Comparison of ENCODE assay signal across 13 cellular contexts in genomic region chr19:47583161-47583560, GRCh38. TPM values are rescaled to one million over a fixed set of nuclear protein-coding genes. Genes with fewer than 3 reads are reported as not detected.
DNase-seq lines count a peak whose midpoint lies in the region; ATAC-seq, FAIRE-seq and TF ChIP-seq lines count a peak whose summit lies in the region.
"Not testable (repeated sequence)": the region's sequence is repeated elsewhere in the genome, so short reads cannot be mapped to it uniquely, and the experiment has no call there.
"Had no signal": no experiment of that assay in that cellular context is flagged by ENCODE, and none has a peak within 500 bp of the region (broad histone marks: within the 10 kb centered on the region; RNA-seq: fewer than 3 reads in every experiment).

No MANE protein-coding gene starts in this region.

- DNase-seq in CD4-positive, CD25-positive, alpha-beta regulatory T cell; RWPE2 (ENCODE audit: low spot score); activated CD4-positive, alpha-beta T cell treated with anti-CD3 and anti-CD28 coated beads, Interleukin-2, amount 10 ng/mL, durations not matched to agents 7 days and 5 days; adrenal gland; keratinocyte (ENCODE audit: low read depth, low spot score); smooth muscle cell (lab: John Stamatoyannopoulos, UW; ENCODE audit: unreplicated experiment): not testable (repeated sequence)
- DNase-seq in epithelial cell of esophagus (ENCODE audit: low read depth): peak; percentile 90

- dilution Hi-C loops in keratinocyte (cut with MboI; ENCODE audit: extremely low pct_ligation_motif_present, low sequenced_read_pairs): not testable (repeated sequence)

- H3F3A ChIP-seq in smooth muscle cell (ENCODE audit: low read depth): not testable (repeated sequence)

- not testable (repeated sequence) for H2AFZ ChIP-seq in keratinocyte (ENCODE audit: control insufficient read depth, low read length); smooth muscle cell (ENCODE audit: low read depth)

- TF ChIP-seq POLR2A in adrenal gland (IDR thresholded peaks at IDR 0.05): not testable (repeated sequence)

- CTCF ChIA-PET in HEK293 (lab: Yijun Ruan, JAX): interaction anchor here (0.6 to 1.1 kb wide), 3 partner anchors 68 to 108 kb away, joined by 3 to 5 read pairs (median 4); partner anchors contain the start of gene NAPA
- CTCF ChIA-PET in activated CD4-positive, alpha-beta T cell treated with anti-CD3 and anti-CD28 coated beads, Interleukin-2, amount 10 ng/mL, durations not matched to agents 7 days and 5 days (lab: Charles Lee): interaction anchor here (0.6 to 2.1 kb wide), 4 partner anchors 9 to 501 kb away, joined by 3 to 4 read pairs (median 4); partner anchors contain the start of gene NAPA

- not testable (repeated sequence) for H4K20me1 ChIP-seq in keratinocyte (ENCODE audit: control insufficient read depth, extremely low read depth, insufficient read depth, low read length); smooth muscle cell (ENCODE audit: low read depth)

- H3K9me3 ChIP-seq in CD4-positive, CD25-positive, alpha-beta regulatory T cell (ENCODE audit: control insufficient read depth in 2 of 2, low read length in 2 of 2); HEK293 (ENCODE audit: control insufficient read depth, insufficient read depth, low read depth, low read length); RWPE2 (ENCODE audit: severe bottlenecking); adrenal gland (replicated peaks in 1 of 3); keratinocyte (ENCODE audit: control insufficient read depth, low read depth, low read length); smooth muscle cell (replicated peaks; ENCODE audit: low read depth): not testable (repeated sequence)

- peak; percentile 55 for FAIRE-seq in keratinocyte (lab: Jason Lieb, UNC)

- peak overlapping the region in 2 of 3 donors; percentile 59 to 63 for H3K27ac Mint-ChIP-seq in CD4-positive, CD25-positive, alpha-beta regulatory T cell
- peak overlapping the region; percentile 50 for H3K27ac Mint-ChIP-seq in activated CD4-positive, alpha-beta T cell treated with anti-CD3 and anti-CD28 coated beads, Interleukin-2, amount 10 ng/mL, durations not matched to agents 7 days and 5 days

- H3K27me3 Mint-ChIP-seq in CD4-positive, CD25-positive, alpha-beta regulatory T cell; activated CD4-positive, alpha-beta T cell treated with anti-CD3 and anti-CD28 coated beads, Interleukin-2, amount 10 ng/mL, durations not matched to agents 7 days and 5 days: not testable (repeated sequence)

- H3K27ac ChIP-seq in CD4-positive, CD25-positive, alpha-beta regulatory T cell (ENCODE audit: insufficient read depth, low read length, poor library complexity, severe bottlenecking); HEK293 (ENCODE audit: extremely low read depth, low read depth, low read length); keratinocyte (ENCODE audit: control insufficient read depth, insufficient read depth, low read length): not testable (repeated sequence)
- H3K27ac ChIP-seq in RWPE2 (ENCODE audit: poor library complexity, severe bottlenecking) (peak overlapping the region; percentile 14), adrenal gland (peak overlapping the region in 3 of 5 donors; percentile 40 to 54 (median 53)), smooth muscle cell (ENCODE audit: low read depth) (peak overlapping the region; percentile 31)

- H3K9ac ChIP-seq in keratinocyte (ENCODE audit: control insufficient read depth, extremely low read depth, insufficient read depth, low read length); smooth muscle cell (ENCODE audit: low read depth): not testable (repeated sequence)

- H3K4me1 Mint-ChIP-seq in CD4-positive, CD25-positive, alpha-beta regulatory T cell: peaks cover 6 to 48% (median 15%) of the 10 kb centered on the region in 4 donors
- peaks cover 34% of the 10 kb centered on the region for H3K4me1 Mint-ChIP-seq in activated CD4-positive, alpha-beta T cell treated with anti-CD3 and anti-CD28 coated beads, Interleukin-2, amount 10 ng/mL, durations not matched to agents 7 days and 5 days

- POLR2A ChIA-PET in HEK293 (lab: Yijun Ruan, JAX): interaction anchor here (1.8 kb wide), 1 partner anchor 17 kb away, joined by 6 read pairs; no protein-coding TSS in a partner anchor
- POLR2A ChIA-PET in activated CD4-positive, alpha-beta T cell treated with anti-CD3 and anti-CD28 coated beads, Interleukin-2, amount 10 ng/mL, durations not matched to agents 7 days and 5 days (lab: Charles Lee): interaction anchor here (0.6 kb wide), 1 partner anchor 68 kb away, joined by 5 read pairs; the partner anchor contains the start of gene NAPA

- TF ChIP-seq CTCF in HEK293 (tag by site-specific recombination; IDR thresholded peaks at IDR 0.05); RWPE2 (IDR thresholded peaks at IDR 0.05; ENCODE audit: poor library complexity, severe bottlenecking); adrenal gland (IDR thresholded peaks at IDR 0.05); epithelial cell of esophagus (IDR thresholded peaks at IDR 0.05; ENCODE audit: insufficient read depth, low read depth, low read length, missing control alignments); keratinocyte (optimal IDR thresholded peaks at IDR 0.05 in 1 of 3, IDR thresholded peaks at IDR 0.05 in 1 of 3, conservative IDR thresholded peaks at IDR 0.05 in 1 of 3; ENCODE audit: extremely low read depth in 1 of 3, insufficient read depth in 2 of 3, low read length in 3 of 3); smooth muscle cell (IDR thresholded peaks at IDR 0.05; ENCODE audit: borderline replicate concordance, insufficient read depth, poor library complexity, severe bottlenecking): not testable (repeated sequence)

- H3K4me3 ChIP-seq in CD4-positive, CD25-positive, alpha-beta regulatory T cell (ENCODE audit: low read depth, low read length); HEK293 (ENCODE audit: low read depth, low read length); RWPE2 (ENCODE audit: severe bottlenecking); adrenal gland; epithelial cell of esophagus (ENCODE audit: low read length); keratinocyte (ENCODE audit: control insufficient read depth in 2 of 3, extremely low read depth in 1 of 3, insufficient read depth in 2 of 3, low read depth in 1 of 3, low read length in 3 of 3); smooth muscle cell: not testable (repeated sequence)

- not testable (repeated sequence) for H3K27me3 ChIP-seq in CD4-positive, CD25-positive, alpha-beta regulatory T cell (ENCODE audit: control insufficient read depth, insufficient read depth, low read length); RWPE2 (ENCODE audit: insufficient read depth, poor library complexity, severe bottlenecking); adrenal gland; keratinocyte (ENCODE audit: control insufficient read depth, extremely low read depth, insufficient read depth, low read length); smooth muscle cell (ENCODE audit: low read depth)

- intact Hi-C loops in adrenal gland (cut with DNase I): loop anchor here in 1 of 2 donors (10.0 kb wide), 1 partner anchor 148 kb away; no protein-coding TSS in a partner anchor

- not testable (repeated sequence) for H3K4me2 ChIP-seq in keratinocyte (ENCODE audit: control insufficient read depth, extremely low read depth, insufficient read depth, low read depth, low read length)
- H3K4me2 ChIP-seq in smooth muscle cell: peak overlapping the region; percentile 54

- H3K4me3 Mint-ChIP-seq in CD4-positive, CD25-positive, alpha-beta regulatory T cell; activated CD4-positive, alpha-beta T cell treated with anti-CD3 and anti-CD28 coated beads, Interleukin-2, amount 10 ng/mL, durations not matched to agents 7 days and 5 days: not testable (repeated sequence)

- H3K79me2 ChIP-seq in keratinocyte (ENCODE audit: control insufficient read depth, insufficient read depth, low read length); smooth muscle cell (ENCODE audit: low read depth): not testable (repeated sequence)

- not testable (repeated sequence) for ATAC-seq in CD4-positive, CD25-positive, alpha-beta regulatory T cell (ENCODE audit: low read depth in 2 of 2)
- ATAC-seq in RWPE2 (ENCODE audit: low read depth): peak; percentile 54; the same call in 2 of the 3 replicates

- not testable (repeated sequence) for H3K36me3 ChIP-seq in CD4-positive, CD25-positive, alpha-beta regulatory T cell (ENCODE audit: control insufficient read depth, insufficient read depth, low read length); HEK293 (ENCODE audit: control insufficient read depth in 2 of 2, insufficient read depth in 1 of 2, low read length in 2 of 2); RWPE2 (ENCODE audit: low read depth); adrenal gland (replicated peaks in 1 of 2); keratinocyte (ENCODE audit: control insufficient read depth in 2 of 2, extremely low read depth in 1 of 2, insufficient read depth in 2 of 2, low read length in 2 of 2); smooth muscle cell (ENCODE audit: low read depth)

- H3K36me3 Mint-ChIP-seq in CD4-positive, CD25-positive, alpha-beta regulatory T cell; activated CD4-positive, alpha-beta T cell treated with anti-CD3 and anti-CD28 coated beads, Interleukin-2, amount 10 ng/mL, durations not matched to agents 7 days and 5 days (ENCODE audit: low read depth): not testable (repeated sequence)

- 94 to 100% (median 98%) methylated on average over 1 of the region's 1 CpG for WGBS in adrenal gland, 4 donors
- 71% methylated on average over 1 of the region's 1 CpG for WGBS in smooth muscle cell (ENCODE audit: low lambda C conversion rate)

- not testable (repeated sequence) for H3K9me3 Mint-ChIP-seq in CD4-positive, CD25-positive, alpha-beta regulatory T cell; activated CD4-positive, alpha-beta T cell treated with anti-CD3 and anti-CD28 coated beads, Interleukin-2, amount 10 ng/mL, durations not matched to agents 7 days and 5 days

- not testable (repeated sequence) for H3K9me1 ChIP-seq in keratinocyte (ENCODE audit: control insufficient read depth, extremely low read depth, insufficient read depth, low read length)

- peaks cover 30% of the 10 kb centered on the region for H3K4me1 ChIP-seq in CD4-positive, CD25-positive, alpha-beta regulatory T cell (ENCODE audit: control insufficient read depth, insufficient read depth, low read length, poor library complexity, severe bottlenecking)
- H3K4me1 ChIP-seq in HEK293 (ENCODE audit: control insufficient read depth, insufficient read depth, low read length); adrenal gland (replicated peaks in 1 of 2); smooth muscle cell (ENCODE audit: low read depth): not testable (repeated sequence)
- H3K4me1 ChIP-seq in RWPE2 (ENCODE audit: insufficient read depth, poor library complexity, severe bottlenecking) (peaks cover 14% of the 10 kb centered on the region), keratinocyte (ENCODE audit: control insufficient read depth, extremely low read depth, insufficient read depth, low read length) (peaks cover 22% of the 10 kb centered on the region)

RNA-seq across cellular contexts. Expression of gene ZNF541, which starts 10.2 kb away (rescaled TPM):
- 0.52 TPM for total RNA-seq in CD4-positive, CD25-positive, alpha-beta regulatory T cell
- under 1 TPM in 3 of 4 donors, not detected in 1; 0.07 to 0.42 (median 0.23) TPM for polyA plus RNA-seq in CD4-positive, CD25-positive, alpha-beta regulatory T cell
- under 1 TPM; 0.35 to 0.40 TPM for total RNA-seq in activated CD4-positive, alpha-beta T cell treated with anti-CD3 and anti-CD28 coated beads, Interleukin-2, amount 10 ng/mL, durations not matched to agents 7 days and 5 days
- total RNA-seq in adrenal gland (10 to 100 TPM in 2 of 8 donors, 1 to 10 TPM in 4, under 1 TPM in 2; 0.18 to 14.0 (median 3.8) TPM), smooth muscle cell (not detected in 2 replicates)
- polyA plus RNA-seq in adrenal gland (10 to 100 TPM in 2 of 3 donors, under 1 TPM in 1; 0.18 to 14.5 (median 11.6) TPM), keratinocyte (not detected in 3 replicates), smooth muscle cell (not detected in 2 replicates)
- not detected for polyA plus RNA-seq in keratinocyte (2011; ENCODE audit: low read depth)
- not detected in 2 replicates for polyA plus RNA-seq in keratinocyte (2011; cell fraction: cytosol; rRNA removed)
- polyA plus RNA-seq in keratinocyte (2011; cell fraction: nucleus; rRNA removed): 0.04 TPM in 1 of 2 replicates, not detected in the other
- polyA plus RNA-seq in keratinocyte (2012; ENCODE audit: low replicate concordance): 0.13 TPM in 1 of 2 replicates, not detected in the other
- not detected in 3 replicates for polyA minus RNA-seq in keratinocyte
- polyA minus RNA-seq in keratinocyte (2011; cell fraction: cytosol; rRNA and poly(A)+ RNA removed): not detected
- not detected in 2 replicates for polyA minus RNA-seq in keratinocyte (2011; cell fraction: nucleus; rRNA and poly(A)+ RNA removed)
- total RNA-seq: GM23248, PC-3, RPMI7951, SK-MEL-5 had no signal
- polyA plus RNA-seq: IgD-negative memory B cell had no signal

RNA-seq across cellular contexts. Expression of gene BICRA, which starts 25.8 kb away (rescaled TPM):
- 43.8 TPM for total RNA-seq in CD4-positive, CD25-positive, alpha-beta regulatory T cell
- polyA plus RNA-seq in CD4-positive, CD25-positive, alpha-beta regulatory T cell: under 1 TPM; 0.25 to 0.75 (median 0.49) TPM
- 10 to 100 TPM; 23.3 to 25.5 TPM for total RNA-seq in activated CD4-positive, alpha-beta T cell treated with anti-CD3 and anti-CD28 coated beads, Interleukin-2, amount 10 ng/mL, durations not matched to agents 7 days and 5 days
- total RNA-seq in adrenal gland (10 to 100 TPM in 4 of 8 donors, 1 to 10 TPM in 4; 5.3 to 16.8 (median 9.0) TPM), smooth muscle cell (10.0 and 11.9 TPM in 2 replicates)
- polyA plus RNA-seq in adrenal gland (10 to 100 TPM in 2 of 3 donors, 1 to 10 TPM in 1; 4.3 to 24.6 (median 14.5) TPM), keratinocyte (0.28 to 0.50 TPM (median 0.42 TPM) in 3 replicates), smooth muscle cell (3.6 and 5.5 TPM in 2 replicates)
- polyA plus RNA-seq in keratinocyte (2011; ENCODE audit: low read depth): 1.0 TPM
- 0.19 and 0.39 TPM in 2 replicates for polyA plus RNA-seq in keratinocyte (2011; cell fraction: cytosol; rRNA removed)
- polyA plus RNA-seq in keratinocyte (2011; cell fraction: nucleus; rRNA removed): 5.0 and 5.1 TPM in 2 replicates
- polyA plus RNA-seq in keratinocyte (2012; ENCODE audit: low replicate concordance): 2.8 and 4.8 TPM in 2 replicates
- polyA minus RNA-seq in keratinocyte: 0.86 to 14.4 TPM (median 4.5 TPM) in 3 replicates
- 3.8 TPM for polyA minus RNA-seq in keratinocyte (2011; cell fraction: cytosol; rRNA and poly(A)+ RNA removed)
- polyA minus RNA-seq in keratinocyte (2011; cell fraction: nucleus; rRNA and poly(A)+ RNA removed): 7.5 and 8.1 TPM in 2 replicates
